ENCODE assay signal across 8 cellular contexts in the genomic region with DNA sequence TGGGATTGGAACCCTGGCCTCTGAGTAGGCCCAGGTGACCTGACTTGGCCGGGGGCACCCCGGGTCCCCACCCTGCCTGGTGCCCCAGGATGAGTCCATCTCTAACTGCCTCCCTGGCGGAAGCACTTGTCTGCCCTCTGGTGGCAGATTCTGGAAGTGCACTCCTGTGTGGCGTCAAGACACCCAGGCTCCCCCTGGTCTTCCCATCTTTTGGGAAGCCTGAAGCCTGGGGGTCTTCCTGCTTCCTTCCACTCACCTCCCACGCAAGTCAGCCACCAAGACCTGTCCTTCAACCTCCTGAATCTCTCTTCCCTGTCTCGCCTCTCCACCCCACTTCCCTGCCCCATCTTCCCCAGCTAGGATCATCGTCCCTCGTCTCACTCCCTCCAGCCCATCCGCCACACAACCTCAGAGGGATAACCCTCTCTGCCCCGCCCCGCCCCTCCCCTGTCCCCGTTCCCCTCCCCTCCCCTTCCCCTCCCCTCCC. TPM values are rescaled to one million over a fixed set of nuclear protein-coding genes. Genes with fewer than 3 reads are reported as not detected.
DNase-seq lines count a peak whose midpoint lies in the region; ATAC-seq, FAIRE-seq and TF ChIP-seq lines count a peak whose summit lies in the region.

No MANE protein-coding gene starts in this region.

- H3K4me1 ChIP-seq in DOHH2 (ENCODE audit: control insufficient read depth, low read length) = peaks cover 86% of the 10 kb centered on the region
- peaks cover 6% of the 10 kb centered on the region for H3K4me1 ChIP-seq in KMS-11 (ENCODE audit: low read depth, poor library complexity, severe bottlenecking)
- no peaks in the 10 kb centered on the region for H3K4me1 ChIP-seq in cardiac muscle cell (ENCODE audit: low read depth)

- FAIRE-seq in urothelium cell line (lab: Jason Lieb, UNC) = no peak

- peak overlapping the region; percentile 58 for H3K4me2 ChIP-seq in DOHH2 (ENCODE audit: low read length)
- no peak overlapping the region for H3K4me2 ChIP-seq in KMS-11

- H3K4me3 ChIP-seq in DOHH2 (ENCODE audit: low read length) (peak overlapping the region; percentile 29), KMS-11 (IDR thresholded peaks at IDR 0.05; ENCODE audit: insufficient read depth, low read depth, low read length) (no peak overlapping the region), cardiac muscle cell (no peak overlapping the region)

- H3K27ac Mint-ChIP-seq in progenitor cell of endocrine pancreas = no peak overlapping the region

- peak overlapping the region; percentile 5; the same call in 1 of the 2 replicates for H2AFZ ChIP-seq in KMS-11 (ENCODE audit: low read depth)

- in situ Hi-C loops in SK-MEL-5 (cut with HindIII; ENCODE audit: low pct_unique_long_range_greater_than_20kb, low sequenced_read_pairs) = no loop called here

- no peak overlapping the region for H3K4me3 Mint-ChIP-seq in progenitor cell of endocrine pancreas (ENCODE audit: low read depth)

- H3K27me3 Mint-ChIP-seq in progenitor cell of endocrine pancreas = peaks cover 7% of the 10 kb centered on the region

- H3K36me3 ChIP-seq in DOHH2 (ENCODE audit: control insufficient read depth, low read length) (peaks cover 30% of the 10 kb centered on the region), KMS-11 (ENCODE audit: insufficient read depth) (no peaks in the 10 kb centered on the region), cardiac muscle cell (no peaks in the 10 kb centered on the region)

- H3K27me3 ChIP-seq in DOHH2 (ENCODE audit: control insufficient read depth, low read length) (no peaks in the 10 kb centered on the region), KMS-11 (ENCODE audit: insufficient read depth, low read depth) (no peaks in the 10 kb centered on the region), cardiac muscle cell (no peaks in the 10 kb centered on the region)

- no peaks in the 10 kb centered on the region for H3K9me3 ChIP-seq in DOHH2 (ENCODE audit: control insufficient read depth, insufficient read depth, low read length)
- no peaks in the 10 kb centered on the region for H3K9me3 ChIP-seq in cardiac muscle cell (ENCODE audit: low read depth)

- H3K27ac ChIP-seq in DOHH2 (ENCODE audit: low read depth, low read length) = peak overlapping the region; percentile 54
- H3K27ac ChIP-seq in KMS-11 = no peak overlapping the region
- no peak overlapping the region for H3K27ac ChIP-seq in cardiac muscle cell

- H4K20me1 ChIP-seq in DOHH2 (ENCODE audit: control insufficient read depth, insufficient read depth, low read depth, low read length) (no peaks in the 10 kb centered on the region), KMS-11 (ENCODE audit: insufficient read depth) (0 out of 2 replicates have a peak, but pooled peaks cover 3% of the 10 kb centered on the region)

- H3K9me3 Mint-ChIP-seq in progenitor cell of endocrine pancreas (ENCODE audit: low read depth) = no peaks in the 10 kb centered on the region

- H3K9ac ChIP-seq in KMS-11 = no peak overlapping the region

- no peak for ATAC-seq in HG02870 (IDR thresholded peaks at IDR 0.05; ENCODE audit: unreplicated experiment)

- H3K79me2 ChIP-seq in DOHH2 (ENCODE audit: control insufficient read depth, low read length) (peaks cover 3% of the 10 kb centered on the region; the same call in 1 of the 2 replicates), KMS-11 (ENCODE audit: insufficient read depth, low read depth) (no peaks in the 10 kb centered on the region)

- TF ChIP-seq CTCF in DOHH2 (IDR thresholded peaks at IDR 0.05; ENCODE audit: low read depth, low read length, poor library complexity, severe bottlenecking) (peak; percentile 98), KMS-11 (conservative IDR thresholded peaks at IDR 0.05; ENCODE audit: low read depth, low read length) (peak; percentile 98), cardiac muscle cell (IDR thresholded peaks at IDR 0.05; ENCODE audit: low read depth, low read length) (peak; percentile 98), progenitor cell of endocrine pancreas (IDR thresholded peaks at IDR 0.05; ENCODE audit: unreplicated experiment) (peak; percentile 98)

- no peaks in the 10 kb centered on the region for H3K9me2 ChIP-seq in DOHH2 (replicated peaks; ENCODE audit: control insufficient read depth, low read length)

- DNase-seq in SK-MEL-5 (ENCODE audit: low read depth, low spot score) (peak; percentile 78), cardiac muscle cell (ENCODE audit: low read depth in 1 of 2, low spot score in 1 of 2) (peak; percentile 74), progenitor cell of endocrine pancreas (ENCODE audit: low spot score, unreplicated experiment) (peak; percentile 88), urothelium cell line (ENCODE audit: low spot score) (peak; percentile 83)
- DNase-seq in activated naive CD4-positive, alpha-beta T cell treated with anti-CD3 and anti-CD28 coated beads, Interleukin-2, amount 50 U/mL, for 16 hours = peak; percentile 86

- H3F3A ChIP-seq in DOHH2 (ENCODE audit: control insufficient read depth, insufficient read depth) = peaks cover 20% of the 10 kb centered on the region

- H3K4me1 Mint-ChIP-seq in progenitor cell of endocrine pancreas (ENCODE audit: low read depth) = peaks cover 2% of the 10 kb centered on the region

- no peaks in the 10 kb centered on the region for H3K36me3 Mint-ChIP-seq in progenitor cell of endocrine pancreas (ENCODE audit: insufficient read depth)

RNA-seq across cellular contexts. Expression of gene RABAC1, which starts 7.4 kb away (rescaled TPM):
- total RNA-seq in SK-MEL-5 (2014; rRNA removed; shearing (Covaris generic)) = 137 and 154 TPM in 2 replicates
- polyA plus RNA-seq in SK-MEL-5 (2015; cell fraction: cytosol; rRNA removed) = 229 and 264 TPM in 2 replicates
- 58.0 and 62.1 TPM in 2 replicates for polyA plus RNA-seq in SK-MEL-5 (2015; cell fraction: nucleus; rRNA removed)
- total RNA-seq in cardiac muscle cell (151 and 212 TPM in 2 replicates), progenitor cell of endocrine pancreas (86.6 and 87.7 TPM in 2 replicates)
- 245 and 270 TPM in 2 replicates for polyA plus RNA-seq in cardiac muscle cell

RNA-seq across cellular contexts. Expression of gene ERFL, which starts 23.5 kb away (rescaled TPM):
- not detected in 2 replicates for total RNA-seq in SK-MEL-5 (2014; rRNA removed; shearing (Covaris generic))
- polyA plus RNA-seq in SK-MEL-5 (2015; cell fraction: cytosol; rRNA removed) = not detected in 2 replicates
- polyA plus RNA-seq in SK-MEL-5 (2015; cell fraction: nucleus; rRNA removed) = not detected in 2 replicates
- total RNA-seq in cardiac muscle cell (1.0 TPM in 1 of 2 replicates, not detected in the other), progenitor cell of endocrine pancreas (0.84 and 1.2 TPM in 2 replicates)
- polyA plus RNA-seq in cardiac muscle cell = 0.06 TPM in 1 of 2 replicates, not detected in the other

RNA-seq across cellular contexts. Expression of gene ATP1A3, which starts 42.3 kb away (rescaled TPM):
- 1.2 and 2.7 TPM in 2 replicates for total RNA-seq in SK-MEL-5 (2014; rRNA removed; shearing (Covaris generic))
- polyA plus RNA-seq in SK-MEL-5 (2015; cell fraction: cytosol; rRNA removed) = 4.9 and 6.4 TPM in 2 replicates
- polyA plus RNA-seq in SK-MEL-5 (2015; cell fraction: nucleus; rRNA removed) = 1.3 and 1.5 TPM in 2 replicates
- total RNA-seq in cardiac muscle cell = 4.5 and 6.1 TPM in 2 replicates
- polyA plus RNA-seq in cardiac muscle cell = 8.1 and 9.9 TPM in 2 replicates
- 0.29 TPM in 2 replicates for total RNA-seq in progenitor cell of endocrine pancreas
